9 cellular contexts compared by ENCODE assay signal in the genomic region with DNA sequence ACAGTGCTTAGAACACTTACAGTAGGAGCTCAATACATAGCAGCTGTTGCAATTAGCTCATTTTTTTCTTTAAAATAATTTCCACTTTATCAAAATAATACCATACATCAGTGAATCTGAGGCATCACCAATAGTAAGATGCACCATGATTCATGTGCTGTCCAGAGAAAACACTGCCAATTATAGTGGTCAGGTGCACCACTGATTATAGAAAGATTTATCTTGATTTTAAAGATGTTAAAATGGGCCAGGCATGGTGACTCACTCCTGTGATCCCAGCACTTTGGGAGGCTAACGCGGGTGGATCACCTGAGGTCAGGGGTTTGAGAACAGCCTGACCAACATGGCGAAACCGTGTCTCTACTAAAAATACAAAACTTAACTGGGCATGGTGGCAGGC. TPM values are rescaled to one million over a fixed set of nuclear protein-coding genes. Genes with fewer than 3 reads are reported as not detected.
A peak's percentile ranks its signal among the peaks of the same experiment; 100 is the strongest.
DNase-seq lines count a peak whose midpoint lies in the region; ATAC-seq and TF ChIP-seq lines count a peak whose summit lies in the region.
"Had no signal": no experiment of that assay in that cellular context is flagged by ENCODE, and none has a peak within 500 bp of the region (broad histone marks: within the 10 kb centered on the region; RNA-seq: fewer than 3 reads in every experiment).

No MANE protein-coding gene starts in this region.

- no peaks in the 10 kb centered on the region for H3K27me3 Mint-ChIP-seq in stimulated activated naive CD8-positive, alpha-beta T cell treated with anti-CD3 and anti-CD28 coated beads, Interleukin-15, Interleukin-2, amounts not matched to agents 100 ng/mL and 50 ng/mL, for 24 hours
- H3K27me3 Mint-ChIP-seq in activated CD4-positive, alpha-beta memory T cell treated with anti-CD3 and anti-CD28 coated beads, Interleukin-2, amount 10 ng/mL, durations not matched to agents 7 days and 5 days = no peaks in the 10 kb centered on the region
- H3K27me3 Mint-ChIP-seq in memory B cell (no peaks in the 10 kb centered on the region), HFFc6 (ENCODE audit: insufficient read depth) (no peaks in the 10 kb centered on the region)

- DNase-seq in stimulated activated naive CD8-positive, alpha-beta T cell treated with anti-CD3 and anti-CD28 coated beads, Interleukin-15, Interleukin-2, amounts not matched to agents 100 U/mL and 50 U/mL, for 24 hours = no peak
- no peak for DNase-seq in activated CD4-positive, alpha-beta memory T cell treated with anti-CD3 and anti-CD28 coated beads, Interleukin-2, amount 10 ng/mL, durations not matched to agents 7 days and 5 days
- DNase-seq in memory B cell (ENCODE audit: low spot score in 2 of 2) = no peak
- DNase-seq in AG08395 (ENCODE audit: low spot score) = no peak
- no peak for DNase-seq in HFFc6
- DNase-seq: kidney glomerular epithelial cell, NCI-H1417 treated with DMSO at 0.1 percent for 48 hours had no signal

- H3K9me3 Mint-ChIP-seq in stimulated activated naive CD8-positive, alpha-beta T cell treated with anti-CD3 and anti-CD28 coated beads, Interleukin-15, Interleukin-2, amounts not matched to agents 100 ng/mL and 50 ng/mL, for 24 hours = no peaks in the 10 kb centered on the region
- peaks cover 2% of the 10 kb centered on the region for H3K9me3 Mint-ChIP-seq in activated CD4-positive, alpha-beta memory T cell treated with anti-CD3 and anti-CD28 coated beads, Interleukin-2, amount 10 ng/mL, durations not matched to agents 7 days and 5 days
- H3K9me3 Mint-ChIP-seq in memory B cell (no peaks in the 10 kb centered on the region), HFFc6 (no peaks in the 10 kb centered on the region)

- no peak for TF ChIP-seq CTCF in HFFc6 (IDR thresholded peaks at IDR 0.05)

- no peak for ATAC-seq in stimulated activated naive CD8-positive, alpha-beta T cell treated with anti-CD3 and anti-CD28 coated beads, Interleukin-15, Interleukin-2, amounts not matched to agents 100 U/mL and 50 U/mL, for 24 hours
- ATAC-seq in memory B cell (ENCODE audit: low read depth) (no peak), GM19397 (IDR thresholded peaks at IDR 0.05; ENCODE audit: unreplicated experiment) (no peak)

- peak overlapping the region; percentile 96 for H3K27ac Mint-ChIP-seq in stimulated activated naive CD8-positive, alpha-beta T cell treated with anti-CD3 and anti-CD28 coated beads, Interleukin-15, Interleukin-2, amounts not matched to agents 100 ng/mL and 50 ng/mL, for 24 hours
- H3K27ac Mint-ChIP-seq in activated CD4-positive, alpha-beta memory T cell treated with anti-CD3 and anti-CD28 coated beads, Interleukin-2, amount 10 ng/mL, durations not matched to agents 7 days and 5 days = peak overlapping the region; percentile 99
- H3K27ac Mint-ChIP-seq in memory B cell (peak overlapping the region; percentile 97), HFFc6 (no peak overlapping the region)

- POLR2A ChIA-PET in activated CD4-positive, alpha-beta memory T cell treated with anti-CD3 and anti-CD28 coated beads, Interleukin-2, amount 10 ng/mL, durations not matched to agents 7 days and 5 days (lab: Charles Lee) = interaction anchor here (1.1 to 20.3 kb wide), 12 partner anchors 11 to 98 kb away, joined by 3 to 465 read pairs (median 8); a partner anchor contains a TSS

- no peaks in the 10 kb centered on the region for H3K36me3 Mint-ChIP-seq in stimulated activated naive CD8-positive, alpha-beta T cell treated with anti-CD3 and anti-CD28 coated beads, Interleukin-15, Interleukin-2, amounts not matched to agents 100 ng/mL and 50 ng/mL, for 24 hours (ENCODE audit: low read depth)
- peaks cover 8% of the 10 kb centered on the region for H3K36me3 Mint-ChIP-seq in activated CD4-positive, alpha-beta memory T cell treated with anti-CD3 and anti-CD28 coated beads, Interleukin-2, amount 10 ng/mL, durations not matched to agents 7 days and 5 days (ENCODE audit: low read depth)
- no peaks in the 10 kb centered on the region for H3K36me3 Mint-ChIP-seq in memory B cell
- no peaks in the 10 kb centered on the region for H3K36me3 Mint-ChIP-seq in HFFc6 (ENCODE audit: low read depth)

- CTCF ChIA-PET in activated CD4-positive, alpha-beta memory T cell treated with anti-CD3 and anti-CD28 coated beads, Interleukin-2, amount 10 ng/mL, durations not matched to agents 7 days and 5 days (lab: Charles Lee) = interaction anchor here (0.7 to 13.8 kb wide), 8 partner anchors 7 to 97 kb away, joined by 3 to 178 read pairs (median 12); a partner anchor contains a TSS

- H3K4me1 Mint-ChIP-seq in stimulated activated naive CD8-positive, alpha-beta T cell treated with anti-CD3 and anti-CD28 coated beads, Interleukin-15, Interleukin-2, amounts not matched to agents 100 ng/mL and 50 ng/mL, for 24 hours (ENCODE audit: low read depth) = peaks cover 90% of the 10 kb centered on the region
- H3K4me1 Mint-ChIP-seq in activated CD4-positive, alpha-beta memory T cell treated with anti-CD3 and anti-CD28 coated beads, Interleukin-2, amount 10 ng/mL, durations not matched to agents 7 days and 5 days = peaks cover 91% of the 10 kb centered on the region
- H3K4me1 Mint-ChIP-seq in memory B cell = peaks cover 44% of the 10 kb centered on the region
- peaks cover 13% of the 10 kb centered on the region for H3K4me1 Mint-ChIP-seq in HFFc6 (ENCODE audit: low read depth)

- peak overlapping the region; percentile 61 for H3K4me3 Mint-ChIP-seq in stimulated activated naive CD8-positive, alpha-beta T cell treated with anti-CD3 and anti-CD28 coated beads, Interleukin-15, Interleukin-2, amounts not matched to agents 100 ng/mL and 50 ng/mL, for 24 hours
- peak overlapping the region; percentile 50 for H3K4me3 Mint-ChIP-seq in activated CD4-positive, alpha-beta memory T cell treated with anti-CD3 and anti-CD28 coated beads, Interleukin-2, amount 10 ng/mL, durations not matched to agents 7 days and 5 days
- H3K4me3 Mint-ChIP-seq in memory B cell (no peak overlapping the region), HFFc6 (no peak overlapping the region)

RNA-seq across cellular contexts. Expression of a gene that starts 39.4 kb away (rescaled TPM):
- 10 to 100 TPM; 12.0 to 14.1 TPM for total RNA-seq in activated CD4-positive, alpha-beta memory T cell treated with anti-CD3 and anti-CD28 coated beads, Interleukin-2, amount 10 ng/mL, durations not matched to agents 7 days and 5 days
- total RNA-seq in HFFc6 (2021; fragmentation: NEBNext Ultra II Directional; extraction: Animal tissue kit (Norgen Biotek cat#: 25700)) = 10 to 100 TPM in 3 of 6 experiments, 1 to 10 TPM in 3; 8.7 to 11.5 (median 9.8) TPM

RNA-seq across cellular contexts. Expression of a gene that starts 40.3 kb away (rescaled TPM):
- total RNA-seq in activated CD4-positive, alpha-beta memory T cell treated with anti-CD3 and anti-CD28 coated beads, Interleukin-2, amount 10 ng/mL, durations not matched to agents 7 days and 5 days = 10 to 100 TPM; 21.3 to 22.2 TPM
- 10 to 100 TPM; 16.5 to 20.7 (median 18.4) TPM for total RNA-seq in HFFc6 (2021; fragmentation: NEBNext Ultra II Directional; extraction: Animal tissue kit (Norgen Biotek cat#: 25700))

RNA-seq across cellular contexts. Expression of a gene that starts 46.9 kb away (rescaled TPM):
- total RNA-seq in activated CD4-positive, alpha-beta memory T cell treated with anti-CD3 and anti-CD28 coated beads, Interleukin-2, amount 10 ng/mL, durations not matched to agents 7 days and 5 days = 100 to 1,000 TPM; 212 to 218 TPM
- 10 to 100 TPM; 26.7 to 35.4 (median 29.3) TPM for total RNA-seq in HFFc6 (2021; fragmentation: NEBNext Ultra II Directional; extraction: Animal tissue kit (Norgen Biotek cat#: 25700))

Comparison
In these comparisons a context has a peak if more than half of its experiments do, and no peak if none do; other contexts are left out.
1. H3K4me3 Mint-ChIP-seq: peak in stimulated activated naive CD8-positive, alpha-beta T cell treated with anti-CD3 and anti-CD28 coated beads, Interleukin-15, Interleukin-2, amounts not matched to agents 100 ng/mL and 50 ng/mL, for 24 hours (single experiment) and activated CD4-positive, alpha-beta memory T cell treated with anti-CD3 and anti-CD28 coated beads, Interleukin-2, amount 10 ng/mL, durations not matched to agents 7 days and 5 days (single experiment); none in memory B cell (single experiment) and HFFc6 (single experiment).
2. RNA of a gene that starts 46.9 kb away (total RNA-seq): 212 to 218 TPM in activated CD4-positive, alpha-beta memory T cell treated with anti-CD3 and anti-CD28 coated beads, Interleukin-2, amount 10 ng/mL, durations not matched to agents 7 days and 5 days; 26.7 to 35.4 TPM in HFFc6; every median in the first group is over 4 times any median in the second.